9 cellular contexts compared by ENCODE assay signal in genomic region chr4:104211657-104212056, GRCh38.
"Had no signal": no experiment of that assay in that cellular context is flagged by ENCODE, and none has a peak within 500 bp of the region (broad histone marks: within the 10 kb centered on the region; RNA-seq: fewer than 3 reads in every experiment).

No MANE protein-coding gene starts in this region.

- H3K9ac ChIP-seq: KMS-11 had no signal

- H3K4me2 ChIP-seq: GM23338, KMS-11 had no signal

- H2AFZ ChIP-seq: GM23338 had no signal

- H3K4me3 Mint-ChIP-seq: GM23338, HFFc6, IgD-negative memory B cell had no signal

- H3K27me3 Mint-ChIP-seq: IgD-negative memory B cell had no signal

- H3K36me3 ChIP-seq: HAP-1 had no signal

- H3K27ac ChIP-seq: HL-60, KMS-11 had no signal

- H3K27ac Mint-ChIP-seq: GM23338, HFFc6, IgD-negative memory B cell had no signal

- H3K4me1 ChIP-seq: HAP-1 had no signal

- H3K4me3 ChIP-seq: GM23338, HAP-1 had no signal

- H3K36me3 Mint-ChIP-seq: IgD-negative memory B cell had no signal

- H3K9me3 Mint-ChIP-seq: GM23338 had no signal

- ATAC-seq: GM23338, HCT116 had no signal

- H3K9me3 ChIP-seq: HAP-1 had no signal

- DNase-seq: H7, HFFc6, KBM-7 had no signal

- H3K4me1 Mint-ChIP-seq: IgD-negative memory B cell had no signal
